ENCODE assay signal across 30 cellular contexts in genomic region chr10:78555128-78555527, GRCh38.
"Had no signal": no experiment of that assay in that cellular context is flagged by ENCODE, and none has a peak within 500 bp of the region (broad histone marks: within the 10 kb centered on the region; RNA-seq: fewer than 3 reads in every experiment).

No MANE protein-coding gene starts in this region.

- DNase-seq: islet precursor cell; left lung; lower lobe of right lung; mammary epithelial cell; mesenchymal stem cell; naive thymus-derived CD4-positive, alpha-beta T cell; nucleus accumbens; pancreas; posterior cingulate gyrus; retina; right cardiac atrium; stimulated activated CD4-positive, alpha-beta T cell treated with anti-CD3 and anti-CD28 coated beads, Interleukin-12 subunit alpha, Interleukin-12 subunit beta, amount 100 ng/mL, for 4 hours; stimulated activated CD4-positive, alpha-beta T cell treated with anti-CD3 and anti-CD28 coated beads, Interleukin-15, amount 100 ng/mL, for 24 hours; stimulated activated CD4-positive, alpha-beta T cell treated with anti-CD3 and anti-CD28 coated beads, Interleukin-2, amount 100 ng/mL, for 24 hours; stimulated activated CD4-positive, alpha-beta T cell treated with anti-CD3 and anti-CD28 coated beads, Interleukin-4, amount 100 ng/mL, for 1 hour; stimulated activated naive B cell treated with anti-CD40 and anti-IgM and Interleukin-4, amounts not matched to agents 10 μg/mL and 1 μg/mL and 100 μg/mL, for 72 hours; stimulated activated naive CD8-positive, alpha-beta T cell treated with anti-CD3 and anti-CD28 coated beads, Interleukin-15, Interleukin-2, amounts not matched to agents 100 U/mL and 50 U/mL, for 24 hours; stomach; testis; thyroid gland; transverse colon; upper lobe of left lung had no signal

- H3K36me3 ChIP-seq: left lung, lower lobe of right lung, pancreas, prostate gland, stomach, thyroid gland, transverse colon, upper lobe of left lung, vagina had no signal

- H3K4me1 ChIP-seq: left lung, pancreas had no signal

- H2AFZ ChIP-seq: hepatocyte had no signal

- H3K27ac Mint-ChIP-seq: mesothelial cell of epicardium; naive thymus-derived CD4-positive, alpha-beta T cell; natural killer cell treated with Interleukin-12 subunit alpha and Interleukin-12 subunit beta and Interleukin-15 and Interleukin-18, amount 100 ng/mL, for 72 hours; stimulated activated naive B cell treated with anti-CD40 and anti-IgM and Interleukin-4, amounts not matched to agents 10 μg/mL and 1 μg/mL and 100 μg/mL, for 72 hours had no signal

- H3K4me1 Mint-ChIP-seq: stimulated activated naive B cell treated with anti-CD40 and anti-IgM and Interleukin-4, amounts not matched to agents 10 μg/mL and 1 μg/mL and 100 μg/mL, for 72 hours had no signal

- H3K27me3 ChIP-seq: hepatocyte, left lung, pancreas, stomach, testis, thyroid gland, transverse colon, upper lobe of left lung, vagina had no signal

- H3K4me3 Mint-ChIP-seq: mesothelial cell of epicardium; naive thymus-derived CD4-positive, alpha-beta T cell; natural killer cell treated with Interleukin-12 subunit alpha and Interleukin-12 subunit beta and Interleukin-15 and Interleukin-18, amount 100 ng/mL, for 72 hours; neural crest cell; stimulated activated naive B cell treated with anti-CD40 and anti-IgM and Interleukin-4, amounts not matched to agents 10 μg/mL and 1 μg/mL and 100 μg/mL, for 72 hours had no signal

- H3K4me3 ChIP-seq: hepatocyte, left lung, lower lobe of right lung, pancreas, prostate gland, skin epidermis, stomach, testis, thyroid gland, transverse colon, upper lobe of left lung, vagina had no signal

- H3K9me3 ChIP-seq: left lung, lower lobe of right lung, pancreas, prostate gland, stomach, testis, thyroid gland, transverse colon, upper lobe of left lung, vagina had no signal

- H3K79me2 ChIP-seq: hepatocyte had no signal

- H3K27ac ChIP-seq: hepatocyte, left lung, lower lobe of right lung, pancreas, prostate gland, skin epidermis, stomach, testis, thyroid gland, transverse colon, upper lobe of left lung, vagina had no signal

- H3K9me3 Mint-ChIP-seq: mesothelial cell of epicardium; natural killer cell treated with Interleukin-12 subunit alpha and Interleukin-12 subunit beta and Interleukin-15 and Interleukin-18, amount 100 ng/mL, for 72 hours; neural crest cell had no signal

- H3K4me2 ChIP-seq: hepatocyte had no signal

- ATAC-seq: left lung; lower lobe of right lung; naive thymus-derived CD4-positive, alpha-beta T cell; natural killer cell treated with Interleukin-12 subunit alpha and Interleukin-12 subunit beta and Interleukin-15 and Interleukin-18, amount 100 ng/mL, for 72 hours; pancreas; right cardiac atrium; sciatic nerve; stimulated activated naive B cell treated with anti-CD40 and anti-IgM and Interleukin-4, amounts not matched to agents 10 μg/mL and 1 μg/mL and 100 μg/mL, for 72 hours; stimulated activated naive CD8-positive, alpha-beta T cell treated with anti-CD3 and anti-CD28 coated beads, Interleukin-15, Interleukin-2, amounts not matched to agents 100 U/mL and 50 U/mL, for 24 hours had no signal

- H3K36me3 Mint-ChIP-seq: mesothelial cell of epicardium; naive thymus-derived CD4-positive, alpha-beta T cell; natural killer cell treated with Interleukin-12 subunit alpha and Interleukin-12 subunit beta and Interleukin-15 and Interleukin-18, amount 100 ng/mL, for 72 hours; stimulated activated naive B cell treated with anti-CD40 and anti-IgM and Interleukin-4, amounts not matched to agents 10 μg/mL and 1 μg/mL and 100 μg/mL, for 72 hours had no signal
